In the genomic region with DNA sequence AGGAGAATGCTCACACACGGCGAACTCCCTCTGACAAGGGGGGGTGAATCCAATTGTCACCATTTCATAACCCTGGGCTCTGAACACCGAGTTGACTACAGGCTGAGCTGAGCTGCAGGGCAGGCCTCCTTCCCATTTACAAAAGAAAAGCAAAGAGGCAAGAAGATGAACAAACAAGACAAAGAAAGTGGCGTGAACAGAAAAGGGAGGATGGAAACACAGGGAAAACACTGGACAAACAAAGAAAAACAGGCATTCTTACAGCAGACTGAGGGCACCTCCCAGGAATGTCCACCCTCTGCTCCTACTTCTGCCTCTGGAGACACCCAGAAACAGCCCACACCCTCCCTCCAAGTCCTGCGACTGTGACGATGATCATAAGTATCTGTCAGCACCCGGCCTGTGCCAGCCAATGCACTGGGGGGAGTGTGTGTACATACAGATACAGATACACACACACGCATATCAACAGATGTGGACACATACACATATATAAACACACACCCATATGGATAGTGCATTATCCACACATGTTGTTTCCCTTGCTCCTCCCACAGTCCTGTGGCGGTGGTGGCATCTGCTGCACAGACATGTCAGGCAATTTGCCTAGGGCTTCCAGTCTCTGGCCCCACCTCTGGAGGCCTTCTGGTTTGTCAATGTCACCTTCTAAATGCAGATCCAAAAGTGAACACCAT, we compare ENCODE assay signal across 8 cellular contexts.
A peak's percentile ranks its signal among the peaks of the same experiment; 100 is the strongest.
DNase-seq lines count a peak whose midpoint lies in the region.

No MANE protein-coding gene starts in this region.

- H3K27me3 ChIP-seq in adipocyte (replicated peaks; ENCODE audit: control insufficient read depth, insufficient read depth, low read length) (no peaks in the 10 kb centered on the region), subcutaneous abdominal adipose tissue (ENCODE audit: control insufficient read depth in 5 of 5, insufficient read depth in 4 of 5, low read length in 5 of 5) (no peaks in the 10 kb centered on the region)

- H3K36me3 ChIP-seq in adipocyte (ENCODE audit: control insufficient read depth, insufficient read depth, low read length, severe bottlenecking) (peaks cover 14% of the 10 kb centered on the region), subcutaneous abdominal adipose tissue (ENCODE audit: control insufficient read depth in 5 of 5, insufficient read depth in 5 of 5, low read length in 5 of 5) (peaks cover 0 to 34% (median 15%) of the 10 kb centered on the region in 5 donors)

- H3K9me3 Mint-ChIP-seq in activated CD4-positive, alpha-beta T cell treated with anti-CD3 and anti-CD28 coated beads, Interleukin-2, amount 10 ng/mL, durations not matched to agents 7 days and 5 days, result no peaks in the 10 kb centered on the region

- DNase-seq in activated CD4-positive, alpha-beta T cell treated with anti-CD3 and anti-CD28 coated beads, Interleukin-2, amount 10 ng/mL, durations not matched to agents 7 days and 5 days, result no peak
- no peak for DNase-seq in activated CD4-positive, alpha-beta T cell treated with anti-CD3 and anti-CD28 coated beads for 1 hour
- DNase-seq in adipocyte (ENCODE audit: low read depth), result peak; percentile 42
- DNase-seq in hepatic stellate cell (ENCODE audit: low spot score), result peak; percentile 44
- DNase-seq in NCI-H510A treated with DMSO at 0.1 percent for 48 hours (lab: John Stamatoyannopoulos, UW), result no peak
- no peak for DNase-seq in T-helper 9 cell
- no peak for DNase-seq in germinal center (ENCODE audit: low spot score)

- CTCF ChIA-PET in activated CD4-positive, alpha-beta T cell treated with anti-CD3 and anti-CD28 coated beads, Interleukin-2, amount 10 ng/mL, durations not matched to agents 7 days and 5 days (lab: Charles Lee), result interaction anchor here (0.6 to 2.4 kb wide), 5 partner anchors 11 to 149 kb away, joined by 3 to 14 read pairs (median 3); no protein-coding TSS in a partner anchor

- H3K9ac ChIP-seq in adipocyte (ENCODE audit: low read length) (peak overlapping the region; percentile 39), subcutaneous abdominal adipose tissue (ENCODE audit: low read length in 5 of 5) (peak overlapping the region in 4 of 5 donors; percentile 10 to 59 (median 39))

- POLR2A ChIA-PET in activated CD4-positive, alpha-beta T cell treated with anti-CD3 and anti-CD28 coated beads, Interleukin-2, amount 10 ng/mL, durations not matched to agents 7 days and 5 days (lab: Charles Lee), result no interaction called here

- peaks cover 62% of the 10 kb centered on the region for H3K4me1 ChIP-seq in adipocyte (ENCODE audit: control insufficient read depth, insufficient read depth, low read length)
- peaks cover 25 to 94% (median 83%) of the 10 kb centered on the region in 5 donors for H3K4me1 ChIP-seq in subcutaneous abdominal adipose tissue (ENCODE audit: control insufficient read depth in 5 of 5, insufficient read depth in 5 of 5, low read length in 5 of 5)

- peak overlapping the region; percentile 90 for H3K27ac Mint-ChIP-seq in activated CD4-positive, alpha-beta T cell treated with anti-CD3 and anti-CD28 coated beads, Interleukin-2, amount 10 ng/mL, durations not matched to agents 7 days and 5 days

- H3K4me1 Mint-ChIP-seq in activated CD4-positive, alpha-beta T cell treated with anti-CD3 and anti-CD28 coated beads, Interleukin-2, amount 10 ng/mL, durations not matched to agents 7 days and 5 days, result peaks cover 67% of the 10 kb centered on the region

- H3K27me3 Mint-ChIP-seq in activated CD4-positive, alpha-beta T cell treated with anti-CD3 and anti-CD28 coated beads, Interleukin-2, amount 10 ng/mL, durations not matched to agents 7 days and 5 days, result no peaks in the 10 kb centered on the region

- H3K9me3 ChIP-seq in adipocyte (ENCODE audit: control insufficient read depth, low read length) (no peaks in the 10 kb centered on the region), subcutaneous abdominal adipose tissue (ENCODE audit: control insufficient read depth in 5 of 5, low read length in 5 of 5) (no peaks in the 10 kb centered on the region)

- H3K36me3 Mint-ChIP-seq in activated CD4-positive, alpha-beta T cell treated with anti-CD3 and anti-CD28 coated beads, Interleukin-2, amount 10 ng/mL, durations not matched to agents 7 days and 5 days (ENCODE audit: low read depth), result peaks cover 63% of the 10 kb centered on the region

- peak overlapping the region; percentile 78 for H3K27ac ChIP-seq in subcutaneous abdominal adipose tissue (ENCODE audit: low read depth, low read length)

- H3K4me3 ChIP-seq in adipocyte (ENCODE audit: low read length) (peak overlapping the region; percentile 5), subcutaneous abdominal adipose tissue (ENCODE audit: low read depth in 1 of 5, low read length in 5 of 5) (peak overlapping the region in 1 of 5 donors; percentile 7)

- H3K4me3 Mint-ChIP-seq in activated CD4-positive, alpha-beta T cell treated with anti-CD3 and anti-CD28 coated beads, Interleukin-2, amount 10 ng/mL, durations not matched to agents 7 days and 5 days, result peak overlapping the region; percentile 55

Comparison
In these comparisons a context has a peak if more than half of its experiments do, and no peak if none do; other contexts are left out.
1. DNase-seq: peak in adipocyte (single experiment) and hepatic stellate cell (single experiment); none in activated CD4-positive, alpha-beta T cell treated with anti-CD3 and anti-CD28 coated beads, Interleukin-2, amount 10 ng/mL, durations not matched to agents 7 days and 5 days (single experiment), activated CD4-positive, alpha-beta T cell treated with anti-CD3 and anti-CD28 coated beads for 1 hour (single experiment), NCI-H510A treated with DMSO at 0.1 percent for 48 hours (single experiment), T-helper 9 cell (single experiment) and germinal center (single experiment).